8 cellular contexts compared by ENCODE assay signal in the genomic region with DNA sequence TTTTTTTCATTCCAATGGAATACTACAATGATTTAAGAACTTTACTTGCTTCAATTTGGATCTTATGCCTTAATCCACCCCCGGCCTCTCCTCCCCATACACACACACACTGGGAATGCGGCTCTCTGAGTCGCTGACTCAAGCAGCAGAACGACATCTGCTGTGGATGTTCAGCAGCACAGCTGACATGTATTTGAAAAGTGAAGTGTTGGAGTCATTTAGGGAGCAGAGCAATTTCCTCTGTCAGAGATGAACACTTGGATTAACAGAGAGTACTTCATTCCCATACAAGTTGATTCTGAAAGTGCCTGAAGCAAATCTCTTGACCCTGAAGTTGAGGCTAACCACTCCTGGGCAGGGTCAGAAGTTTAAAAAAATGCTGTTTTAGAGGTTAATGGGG. TPM values are rescaled to one million over a fixed set of nuclear protein-coding genes. Genes with fewer than 3 reads are reported as not detected.
DNase-seq lines count a peak whose midpoint lies in the region; ATAC-seq, FAIRE-seq and TF ChIP-seq lines count a peak whose summit lies in the region.

No MANE protein-coding gene starts in this region.

- no peak overlapping the region for H3K4me3 Mint-ChIP-seq in astrocyte (ENCODE audit: unreplicated experiment)

- H3K27me3 Mint-ChIP-seq in astrocyte (ENCODE audit: low read depth, unreplicated experiment) = no peaks in the 10 kb centered on the region

- no peak overlapping the region for H3K4me3 ChIP-seq in astrocyte (ENCODE audit: insufficient read depth, low read depth, low read length)

- no peaks in the 10 kb centered on the region for H3K36me3 ChIP-seq in astrocyte (ENCODE audit: insufficient read depth, low read length)

- peak; percentile 73 for FAIRE-seq in astrocyte (lab: Jason Lieb, UNC)

- peaks cover 3% of the 10 kb centered on the region for H3K9me3 Mint-ChIP-seq in astrocyte (ENCODE audit: unreplicated experiment)

- peak; percentile 35 for TF ChIP-seq CTCF in astrocyte (IDR thresholded peaks at IDR 0.05; ENCODE audit: insufficient read depth, low read depth, low read length)

- H3K4me1 Mint-ChIP-seq in astrocyte (ENCODE audit: low read depth, unreplicated experiment) = peaks cover 4% of the 10 kb centered on the region

- DNase-seq in HPDE6-E6E7 (ENCODE audit: extremely low spot score) (peak; percentile 60), astrocyte (ENCODE audit: low read depth) (peak; percentile 89), iris pigment epithelial cell (ENCODE audit: low read depth) (peak; percentile 90), superior temporal gyrus (ENCODE audit: extremely low spot score) (peak; percentile 62), HuH-7.5 (ENCODE audit: low spot score) (no peak)
- no peak for DNase-seq in activated CD4-positive, alpha-beta T cell treated with anti-CD3 and anti-CD28 coated beads, Interleukin-2, amount 50 U/mL, for 4 hours
- no peak for DNase-seq in activated naive CD4-positive, alpha-beta T cell treated with anti-CD3 and anti-CD28 coated beads, Interleukin-2, amount 50 U/mL, for 16 hours

- no peaks in the 10 kb centered on the region for H3K36me3 Mint-ChIP-seq in astrocyte (ENCODE audit: low read depth, unreplicated experiment)

- H3K79me2 ChIP-seq in astrocyte (ENCODE audit: insufficient read depth, low read length) = no peaks in the 10 kb centered on the region

- peak overlapping the region; percentile 37 for H3K4me2 ChIP-seq in astrocyte (ENCODE audit: low read length)

- H3K9ac ChIP-seq in astrocyte (ENCODE audit: low read length) = no peak overlapping the region

- no peak overlapping the region for H3K27ac ChIP-seq in astrocyte (ENCODE audit: low read depth, low read length)

- H3K4me1 ChIP-seq in astrocyte (ENCODE audit: insufficient read depth, low read length) = peaks cover 3% of the 10 kb centered on the region

- H3K9me3 ChIP-seq in astrocyte (ENCODE audit: insufficient read depth, low read depth, low read length) = no peaks in the 10 kb centered on the region

- no peak for ATAC-seq in GM19035 (IDR thresholded peaks at IDR 0.05; ENCODE audit: unreplicated experiment)

- H3K27ac Mint-ChIP-seq in astrocyte (ENCODE audit: unreplicated experiment) = no peak overlapping the region

- H2AFZ ChIP-seq in astrocyte (ENCODE audit: low read depth, low read length) = peak overlapping the region; percentile 12

- no peaks in the 10 kb centered on the region for H4K20me1 ChIP-seq in astrocyte (ENCODE audit: insufficient read depth, low read length)

- no peaks in the 10 kb centered on the region for H3K27me3 ChIP-seq in astrocyte (ENCODE audit: insufficient read depth, low read length)

RNA-seq across cellular contexts. Expression of gene LAMA4, which starts 27.9 kb away (rescaled TPM):
- 2.0 and 5.0 TPM in 2 replicates for total RNA-seq in astrocyte

Comparison
In these comparisons a context has a peak if more than half of its experiments do, and no peak if none do; other contexts are left out.
1. DNase-seq: peak in HPDE6-E6E7 (single experiment), astrocyte (single experiment), iris pigment epithelial cell (single experiment) and superior temporal gyrus (single experiment); none in activated CD4-positive, alpha-beta T cell treated with anti-CD3 and anti-CD28 coated beads, Interleukin-2, amount 50 U/mL, for 4 hours (0 of 2), HuH-7.5 (single experiment) and activated naive CD4-positive, alpha-beta T cell treated with anti-CD3 and anti-CD28 coated beads, Interleukin-2, amount 50 U/mL, for 16 hours (single experiment).